Comparison of ENCODE assay signal across 29 cellular contexts in genomic region chr7:10300557-10300956, GRCh38.
A peak's percentile ranks its signal among the peaks of the same experiment; 100 is the strongest.
DNase-seq lines count a peak whose midpoint lies in the region; TF ChIP-seq lines count a peak whose summit lies in the region.
"Had no signal": no experiment of that assay in that cellular context is flagged by ENCODE, and none has a peak within 500 bp of the region (broad histone marks: within the 10 kb centered on the region; RNA-seq: fewer than 3 reads in every experiment).

No MANE protein-coding gene starts in this region.

- peak overlapping the region; percentile 83 for H2AFZ ChIP-seq in MM.1S (ENCODE audit: low read length)
- peak overlapping the region; percentile 18 for H2AFZ ChIP-seq in smooth muscle cell (ENCODE audit: low read depth)

- H3K36me3 ChIP-seq in MM.1S (replicated peaks; ENCODE audit: insufficient read depth, low read length) (no peaks in the 10 kb centered on the region), smooth muscle cell (ENCODE audit: low read depth) (no peaks in the 10 kb centered on the region)

- H3K4me1 ChIP-seq in MM.1S (ENCODE audit: low read length) (peaks cover 23% of the 10 kb centered on the region), smooth muscle cell (ENCODE audit: low read depth) (no peaks in the 10 kb centered on the region)
- H3K4me1 ChIP-seq: A549 had no signal

- no peaks in the 10 kb centered on the region for H3K27me3 Mint-ChIP-seq in brain
- H3K27me3 Mint-ChIP-seq: activated T-helper 17 cell treated with anti-CD3 and anti-CD28 coated beads, Interleukin-2, amount 50 U/mL, for 72 hours; B cell; CD8-positive, alpha-beta memory T cell; central memory CD8-positive, alpha-beta T cell; progenitor cell of endocrine pancreas; type B pancreatic cell had no signal

- H4K20me1 ChIP-seq in MM.1S (ENCODE audit: insufficient read depth, low read length): no peaks in the 10 kb centered on the region
- H4K20me1 ChIP-seq in smooth muscle cell (ENCODE audit: low read depth): no peaks in the 10 kb centered on the region

- peak overlapping the region; percentile 41 for H3K4me3 ChIP-seq in MM.1S (ENCODE audit: low read length)
- no peak overlapping the region for H3K4me3 ChIP-seq in smooth muscle cell
- H3K4me3 ChIP-seq in foreskin fibroblast (ENCODE audit: low read depth in 1 of 2, low read length in 2 of 2): no peak overlapping the region
- H3K4me3 ChIP-seq: A549 had no signal

- peaks cover 15% of the 10 kb centered on the region for H3F3A ChIP-seq in MM.1S (ENCODE audit: insufficient read depth, low read length)
- H3F3A ChIP-seq in smooth muscle cell (ENCODE audit: low read depth): no peaks in the 10 kb centered on the region

- no peaks in the 10 kb centered on the region for H3K36me3 Mint-ChIP-seq in brain
- H3K36me3 Mint-ChIP-seq: activated naive CD4-positive, alpha-beta T cell treated with anti-CD3 and anti-CD28 coated beads, Interleukin-2, amount 50 U/mL, for 72 hours; CD8-positive, alpha-beta memory T cell; type B pancreatic cell had no signal

- H3K27ac Mint-ChIP-seq in brain: peak overlapping the region in 3 of 5 experiments; percentile 21 to 59 (median 33)
- H3K27ac Mint-ChIP-seq: activated naive CD4-positive, alpha-beta T cell treated with anti-CD3 and anti-CD28 coated beads, Interleukin-2, amount 50 U/mL, for 72 hours; activated T-helper 17 cell treated with anti-CD3 and anti-CD28 coated beads, Interleukin-2, amount 50 U/mL, for 72 hours; B cell; nephron progenitor cell; progenitor cell of endocrine pancreas; type B pancreatic cell had no signal

- H3K9me2 ChIP-seq in MM.1S (replicated peaks; ENCODE audit: insufficient read depth, low read length): no peaks in the 10 kb centered on the region

- no peaks in the 10 kb centered on the region for H3K79me2 ChIP-seq in MM.1S (ENCODE audit: low read length)
- no peaks in the 10 kb centered on the region for H3K79me2 ChIP-seq in smooth muscle cell (ENCODE audit: low read depth)

- H3K4me2 ChIP-seq in MM.1S (ENCODE audit: low read depth, low read length): peak overlapping the region; percentile 77
- no peak overlapping the region for H3K4me2 ChIP-seq in smooth muscle cell
- H3K4me2 ChIP-seq: A549 had no signal

- peak overlapping the region in 1 of 5 experiments; percentile 20 for H3K4me3 Mint-ChIP-seq in brain
- H3K4me3 Mint-ChIP-seq: activated T-helper 17 cell treated with anti-CD3 and anti-CD28 coated beads, Interleukin-2, amount 50 U/mL, for 72 hours; B cell; CD8-positive, alpha-beta memory T cell; central memory CD8-positive, alpha-beta T cell; nephron progenitor cell; type B pancreatic cell had no signal

- H3K9me3 ChIP-seq in MM.1S (replicated peaks; ENCODE audit: insufficient read depth, low read length): no peaks in the 10 kb centered on the region
- H3K9me3 ChIP-seq in smooth muscle cell (replicated peaks; ENCODE audit: low read depth): no peaks in the 10 kb centered on the region

- DNase-seq in NCI-H2227 (lab: John Stamatoyannopoulos, UW; ENCODE audit: unreplicated experiment) (peak; percentile 42), NCI-H2227 treated with DMSO at 0.1 percent for 48 hours (lab: John Stamatoyannopoulos, UW) (no peak), MM.1S (peak; percentile 81), smooth muscle cell (lab: John Stamatoyannopoulos, UW; ENCODE audit: unreplicated experiment) (no peak), KG1 (lab: John Stamatoyannopoulos, UW) (no peak), foreskin fibroblast (no peak)
- no peak for DNase-seq in stimulated activated CD4-positive, alpha-beta T cell treated with anti-CD3 and anti-CD28 coated beads, Interleukin-4, amount 100 ng/mL, for 24 hours
- DNase-seq: activated CD4-positive, alpha-beta T cell treated with anti-CD3 and anti-CD28 coated beads, Interleukin-2, amount 50 U/mL, for 48 hours; activated CD4-positive, CD25-positive, alpha-beta regulatory T cell; activated CD8-positive, alpha-beta memory T cell treated with anti-CD3 and anti-CD28 coated beads, Interleukin-2, amount 50 U/mL, for 4 hours; aorta; CD8-positive, alpha-beta memory T cell; dermis blood vessel endothelial cell; DMS79; GF-D8; left ventricle myocardium superior; NCI-H1417 treated with DMSO at 0.1 percent for 48 hours; NCI-H524 treated with DMSO at 0.1 percent for 48 hours; nephron progenitor cell; Right ventricle myocardium superior; T-helper 9 cell had no signal

- peaks cover 23% of the 10 kb centered on the region for H3K4me1 Mint-ChIP-seq in brain
- H3K4me1 Mint-ChIP-seq: activated T-helper 17 cell treated with anti-CD3 and anti-CD28 coated beads, Interleukin-2, amount 50 U/mL, for 72 hours; B cell; CD8-positive, alpha-beta memory T cell; central memory CD8-positive, alpha-beta T cell had no signal

- H3K27me3 ChIP-seq in MM.1S (replicated peaks; ENCODE audit: insufficient read depth, low read length) (no peaks in the 10 kb centered on the region), smooth muscle cell (ENCODE audit: low read depth) (no peaks in the 10 kb centered on the region)

- H3K27ac ChIP-seq in MM.1S (ENCODE audit: low read length) (peak overlapping the region; percentile 92), smooth muscle cell (ENCODE audit: low read depth) (no peak overlapping the region)
- H3K27ac ChIP-seq: A549 had no signal

- 73% methylated on average over 5 of the region's 5 CpGs for WGBS in smooth muscle cell (ENCODE audit: low lambda C conversion rate)

- TF ChIP-seq CTCF in MM.1S (IDR thresholded peaks at IDR 0.05; ENCODE audit: low read length) (no peak), brain (conservative IDR thresholded peaks at IDR 0.05) (no peak), smooth muscle cell (IDR thresholded peaks at IDR 0.05; ENCODE audit: borderline replicate concordance, insufficient read depth, poor library complexity, severe bottlenecking) (no peak), foreskin fibroblast (IDR thresholded peaks at IDR 0.05; ENCODE audit: low read depth, low read length) (no peak)

- no peaks in the 10 kb centered on the region for H3K9me3 Mint-ChIP-seq in brain
- H3K9me3 Mint-ChIP-seq: activated naive CD4-positive, alpha-beta T cell treated with anti-CD3 and anti-CD28 coated beads, Interleukin-2, amount 50 U/mL, for 72 hours; nephron progenitor cell; type B pancreatic cell had no signal

- H3K9ac ChIP-seq in MM.1S (ENCODE audit: low read length): peak overlapping the region; percentile 51
- no peak overlapping the region for H3K9ac ChIP-seq in smooth muscle cell (ENCODE audit: low read depth)

Comparison
In these comparisons a context has a peak if more than half of its experiments do, and no peak if none do; other contexts are left out.
1. DNase-seq: peak in NCI-H2227 (single experiment) and MM.1S (single experiment); none in NCI-H2227 treated with DMSO at 0.1 percent for 48 hours (single experiment), smooth muscle cell (single experiment), stimulated activated CD4-positive, alpha-beta T cell treated with anti-CD3 and anti-CD28 coated beads, Interleukin-4, amount 100 ng/mL, for 24 hours (single experiment), KG1 (single experiment) and foreskin fibroblast (0 of 2).